Comparison of ENCODE assay signal across 9 cellular contexts in the genomic region with DNA sequence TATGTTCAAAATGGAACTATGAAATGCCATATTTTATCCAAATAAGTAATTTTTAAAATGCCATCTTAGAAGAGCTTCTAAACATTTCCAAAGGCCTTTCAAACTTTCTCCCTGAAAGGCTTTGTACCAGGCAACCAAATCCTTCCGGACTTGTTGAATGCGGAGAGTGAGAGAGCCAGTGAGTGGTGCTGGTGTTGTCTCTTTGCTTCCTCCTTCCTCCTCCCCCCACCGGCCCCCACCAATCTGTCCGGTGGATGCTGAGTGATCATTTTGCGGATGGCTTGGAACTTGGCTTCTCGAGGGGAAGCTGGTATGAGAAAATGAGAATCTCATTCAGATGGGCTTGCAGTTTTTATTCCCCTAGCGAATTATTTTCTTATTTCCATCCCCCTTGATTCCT.
DNase-seq lines count a peak whose midpoint lies in the region; ATAC-seq and TF ChIP-seq lines count a peak whose summit lies in the region.
"Had no signal": no experiment of that assay in that cellular context is flagged by ENCODE, and none has a peak within 500 bp of the region (broad histone marks: within the 10 kb centered on the region; RNA-seq: fewer than 3 reads in every experiment).

No MANE protein-coding gene starts in this region.

- no peaks in the 10 kb centered on the region for H3K79me2 ChIP-seq in PC-3 (ENCODE audit: low read length)

- H3K4me3 ChIP-seq in PC-3 (ENCODE audit: low read length), result peak overlapping the region; percentile 43; the same call in 1 of the 2 replicates

- no peaks in the 10 kb centered on the region for H3K36me3 Mint-ChIP-seq in activated CD8-positive, alpha-beta T cell treated with anti-CD3 and anti-CD28 coated beads, Interleukin-2, amount 10 ng/mL, durations not matched to agents 7 days and 5 days (ENCODE audit: low read depth)

- H3K27me3 ChIP-seq in PC-3 (ENCODE audit: low read length), result no peaks in the 10 kb centered on the region

- DNase-seq in DMS153 treated with DMSO at 0.1 percent for 48 hours (lab: John Stamatoyannopoulos, UW; ENCODE audit: unreplicated experiment) (peak; percentile 51), PC-3 (peak; percentile 30), fibroblast of gingiva (ENCODE audit: low read depth) (peak; percentile 25), pons (ENCODE audit: low spot score) (peak; percentile 52), NCI-H1092 treated with DMSO at 0.1 percent for 48 hours (lab: John Stamatoyannopoulos, UW) (no peak), KBM-7 (no peak)
- DNase-seq in activated CD8-positive, alpha-beta T cell treated with anti-CD3 and anti-CD28 coated beads, Interleukin-2, amount 10 ng/mL, durations not matched to agents 7 days and 5 days, result no peak
- DNase-seq: trophoblast cell had no signal

- no peak for ATAC-seq in PC-3
- no peak for ATAC-seq in activated CD8-positive, alpha-beta T cell treated with anti-CD3 and anti-CD28 coated beads, Interleukin-2, amount 10 ng/mL, durations not matched to agents 7 days and 5 days
- ATAC-seq in GM21381 (IDR thresholded peaks at IDR 0.05; ENCODE audit: unreplicated experiment), result no peak

- H3K4me1 ChIP-seq in PC-3 (ENCODE audit: insufficient read depth, low read length), result peaks cover 62% of the 10 kb centered on the region

- intact Hi-C loops in PC-3 (cut with micrococcal nuclease), result loop anchor here (5.0 kb wide), 2 partner anchors 46 to 114 kb away; no protein-coding TSS in a partner anchor

- H3K9me3 ChIP-seq in PC-3 (ENCODE audit: low read length), result no peaks in the 10 kb centered on the region

- peaks cover 52% of the 10 kb centered on the region for H3K27me3 Mint-ChIP-seq in activated CD8-positive, alpha-beta T cell treated with anti-CD3 and anti-CD28 coated beads, Interleukin-2, amount 10 ng/mL, durations not matched to agents 7 days and 5 days (ENCODE audit: low read depth)

- no peak overlapping the region for H3K4me3 Mint-ChIP-seq in activated CD8-positive, alpha-beta T cell treated with anti-CD3 and anti-CD28 coated beads, Interleukin-2, amount 10 ng/mL, durations not matched to agents 7 days and 5 days

- CTCF ChIA-PET in PC-3 (lab: Charles Lee), result interaction anchor here (1.1 kb wide), 1 partner anchor 44 kb away, joined by 4 read pairs; no protein-coding TSS in a partner anchor
- CTCF ChIA-PET in activated CD8-positive, alpha-beta T cell treated with anti-CD3 and anti-CD28 coated beads, Interleukin-2, amount 10 ng/mL, durations not matched to agents 7 days and 5 days (lab: Charles Lee), result no interaction called here

- no peaks in the 10 kb centered on the region for H3F3A ChIP-seq in PC-3 (ENCODE audit: low read length, unreplicated experiment)

- no peak overlapping the region for H3K27ac Mint-ChIP-seq in activated CD8-positive, alpha-beta T cell treated with anti-CD3 and anti-CD28 coated beads, Interleukin-2, amount 10 ng/mL, durations not matched to agents 7 days and 5 days

- POLR2A ChIA-PET in PC-3 (lab: Charles Lee; ENCODE audit: unreplicated experiment), result no interaction called here
- POLR2A ChIA-PET in activated CD8-positive, alpha-beta T cell treated with anti-CD3 and anti-CD28 coated beads, Interleukin-2, amount 10 ng/mL, durations not matched to agents 7 days and 5 days (lab: Charles Lee), result no interaction called here

- TF ChIP-seq CTCF in PC-3 (conservative IDR thresholded peaks at IDR 0.05; ENCODE audit: low read depth, low read length), result no peak

- H3K4me1 Mint-ChIP-seq in activated CD8-positive, alpha-beta T cell treated with anti-CD3 and anti-CD28 coated beads, Interleukin-2, amount 10 ng/mL, durations not matched to agents 7 days and 5 days (ENCODE audit: low read depth), result peaks cover 13% of the 10 kb centered on the region

- peak overlapping the region; percentile 6; the same call in 1 of the 2 replicates for H3K9ac ChIP-seq in PC-3 (ENCODE audit: low read length)

- H3K27ac ChIP-seq in PC-3 (ENCODE audit: low read length), result peak overlapping the region; percentile 74

- H4K20me1 ChIP-seq in PC-3 (ENCODE audit: low read length), result no peaks in the 10 kb centered on the region

- peak overlapping the region; percentile 8 for H2AFZ ChIP-seq in PC-3 (ENCODE audit: low read length)

- no peaks in the 10 kb centered on the region for H3K9me3 Mint-ChIP-seq in activated CD8-positive, alpha-beta T cell treated with anti-CD3 and anti-CD28 coated beads, Interleukin-2, amount 10 ng/mL, durations not matched to agents 7 days and 5 days (ENCODE audit: insufficient read depth)

- H3K9me2 ChIP-seq in PC-3 (replicated peaks; ENCODE audit: low read length), result no peaks in the 10 kb centered on the region

- H3K36me3 ChIP-seq in PC-3 (ENCODE audit: low read depth, low read length), result no peaks in the 10 kb centered on the region

- peak overlapping the region; percentile 72 for H3K4me2 ChIP-seq in PC-3 (ENCODE audit: low read length)

- in situ Hi-C loops in KBM-7 (cut with MboI; ENCODE audit: low pct_unique_long_range_greater_than_20kb, low sequenced_read_pairs), result no loop called here

- no TSS peak for BruUV-seq in PC-3 (replicated peaks; lab: Mats Ljungman, UMichigan)

Comparison
In these comparisons a context has a peak if more than half of its experiments do, and no peak if none do; other contexts are left out.
1. DNase-seq: peak in DMS153 treated with DMSO at 0.1 percent for 48 hours (single experiment), PC-3 (single experiment), fibroblast of gingiva (single experiment) and pons (single experiment); none in NCI-H1092 treated with DMSO at 0.1 percent for 48 hours (single experiment), activated CD8-positive, alpha-beta T cell treated with anti-CD3 and anti-CD28 coated beads, Interleukin-2, amount 10 ng/mL, durations not matched to agents 7 days and 5 days (single experiment) and KBM-7 (single experiment).